In genomic region chr6:143092768-143093167, GRCh38 we compare ENCODE assay signal across 10 cellular contexts.
"Had no signal": no experiment of that assay in that cellular context is flagged by ENCODE, and none has a peak within 500 bp of the region (broad histone marks: within the 10 kb centered on the region; RNA-seq: fewer than 3 reads in every experiment).

No MANE protein-coding gene starts in this region.

- H3K27ac Mint-ChIP-seq: HFFc6 had no signal

- FAIRE-seq: H1, H54 had no signal

- H3K27ac ChIP-seq: GM23248 had no signal

- H3K36me3 ChIP-seq: HAP-1 had no signal

- H3K9me3 Mint-ChIP-seq: H9, HFFc6 had no signal

- H3K4me1 ChIP-seq: HAP-1 had no signal

- H3K9me3 ChIP-seq: HAP-1 had no signal

- DNase-seq: GM23248, GOT3, H7, H9, HCEC 1CT, HFFc6 had no signal

- H3K4me1 Mint-ChIP-seq: H9 had no signal

- H3K4me3 ChIP-seq: GM23248, HAP-1 had no signal

- H2AFZ ChIP-seq: GM23248 had no signal

- ATAC-seq: HCT116 had no signal

- H3K4me3 Mint-ChIP-seq: H9, HFFc6 had no signal

- H3K9ac ChIP-seq: GM23248 had no signal
